Comparison of ENCODE assay signal across 1 cellular context in the genomic region with DNA sequence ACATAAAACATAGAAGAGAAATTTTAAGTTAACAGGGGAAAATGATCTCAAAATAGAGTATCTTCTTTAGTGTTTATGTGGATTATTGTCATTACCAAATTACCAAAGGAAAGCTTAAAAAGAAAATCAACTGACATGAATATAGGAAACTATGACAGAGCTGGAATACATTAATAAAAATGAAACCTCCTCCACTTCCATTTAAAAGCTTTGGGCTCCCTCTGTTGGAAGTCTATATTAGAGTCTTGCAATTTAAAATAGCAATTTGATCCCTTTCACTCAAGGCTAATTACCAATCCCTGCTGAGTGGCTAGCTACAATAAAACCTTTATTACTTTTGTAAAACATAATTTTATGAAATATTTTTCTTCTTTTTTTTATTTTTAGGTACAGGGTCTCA.
TF ChIP-seq lines count a peak whose summit lies in the region.

No MANE protein-coding gene starts in this region.

TF ChIP-seq in GM23338, 12 proteins besides CTCF, POLR2A, EP300 and RAD21 (continued from another document):
- TF ChIP-seq, protein P1, sequence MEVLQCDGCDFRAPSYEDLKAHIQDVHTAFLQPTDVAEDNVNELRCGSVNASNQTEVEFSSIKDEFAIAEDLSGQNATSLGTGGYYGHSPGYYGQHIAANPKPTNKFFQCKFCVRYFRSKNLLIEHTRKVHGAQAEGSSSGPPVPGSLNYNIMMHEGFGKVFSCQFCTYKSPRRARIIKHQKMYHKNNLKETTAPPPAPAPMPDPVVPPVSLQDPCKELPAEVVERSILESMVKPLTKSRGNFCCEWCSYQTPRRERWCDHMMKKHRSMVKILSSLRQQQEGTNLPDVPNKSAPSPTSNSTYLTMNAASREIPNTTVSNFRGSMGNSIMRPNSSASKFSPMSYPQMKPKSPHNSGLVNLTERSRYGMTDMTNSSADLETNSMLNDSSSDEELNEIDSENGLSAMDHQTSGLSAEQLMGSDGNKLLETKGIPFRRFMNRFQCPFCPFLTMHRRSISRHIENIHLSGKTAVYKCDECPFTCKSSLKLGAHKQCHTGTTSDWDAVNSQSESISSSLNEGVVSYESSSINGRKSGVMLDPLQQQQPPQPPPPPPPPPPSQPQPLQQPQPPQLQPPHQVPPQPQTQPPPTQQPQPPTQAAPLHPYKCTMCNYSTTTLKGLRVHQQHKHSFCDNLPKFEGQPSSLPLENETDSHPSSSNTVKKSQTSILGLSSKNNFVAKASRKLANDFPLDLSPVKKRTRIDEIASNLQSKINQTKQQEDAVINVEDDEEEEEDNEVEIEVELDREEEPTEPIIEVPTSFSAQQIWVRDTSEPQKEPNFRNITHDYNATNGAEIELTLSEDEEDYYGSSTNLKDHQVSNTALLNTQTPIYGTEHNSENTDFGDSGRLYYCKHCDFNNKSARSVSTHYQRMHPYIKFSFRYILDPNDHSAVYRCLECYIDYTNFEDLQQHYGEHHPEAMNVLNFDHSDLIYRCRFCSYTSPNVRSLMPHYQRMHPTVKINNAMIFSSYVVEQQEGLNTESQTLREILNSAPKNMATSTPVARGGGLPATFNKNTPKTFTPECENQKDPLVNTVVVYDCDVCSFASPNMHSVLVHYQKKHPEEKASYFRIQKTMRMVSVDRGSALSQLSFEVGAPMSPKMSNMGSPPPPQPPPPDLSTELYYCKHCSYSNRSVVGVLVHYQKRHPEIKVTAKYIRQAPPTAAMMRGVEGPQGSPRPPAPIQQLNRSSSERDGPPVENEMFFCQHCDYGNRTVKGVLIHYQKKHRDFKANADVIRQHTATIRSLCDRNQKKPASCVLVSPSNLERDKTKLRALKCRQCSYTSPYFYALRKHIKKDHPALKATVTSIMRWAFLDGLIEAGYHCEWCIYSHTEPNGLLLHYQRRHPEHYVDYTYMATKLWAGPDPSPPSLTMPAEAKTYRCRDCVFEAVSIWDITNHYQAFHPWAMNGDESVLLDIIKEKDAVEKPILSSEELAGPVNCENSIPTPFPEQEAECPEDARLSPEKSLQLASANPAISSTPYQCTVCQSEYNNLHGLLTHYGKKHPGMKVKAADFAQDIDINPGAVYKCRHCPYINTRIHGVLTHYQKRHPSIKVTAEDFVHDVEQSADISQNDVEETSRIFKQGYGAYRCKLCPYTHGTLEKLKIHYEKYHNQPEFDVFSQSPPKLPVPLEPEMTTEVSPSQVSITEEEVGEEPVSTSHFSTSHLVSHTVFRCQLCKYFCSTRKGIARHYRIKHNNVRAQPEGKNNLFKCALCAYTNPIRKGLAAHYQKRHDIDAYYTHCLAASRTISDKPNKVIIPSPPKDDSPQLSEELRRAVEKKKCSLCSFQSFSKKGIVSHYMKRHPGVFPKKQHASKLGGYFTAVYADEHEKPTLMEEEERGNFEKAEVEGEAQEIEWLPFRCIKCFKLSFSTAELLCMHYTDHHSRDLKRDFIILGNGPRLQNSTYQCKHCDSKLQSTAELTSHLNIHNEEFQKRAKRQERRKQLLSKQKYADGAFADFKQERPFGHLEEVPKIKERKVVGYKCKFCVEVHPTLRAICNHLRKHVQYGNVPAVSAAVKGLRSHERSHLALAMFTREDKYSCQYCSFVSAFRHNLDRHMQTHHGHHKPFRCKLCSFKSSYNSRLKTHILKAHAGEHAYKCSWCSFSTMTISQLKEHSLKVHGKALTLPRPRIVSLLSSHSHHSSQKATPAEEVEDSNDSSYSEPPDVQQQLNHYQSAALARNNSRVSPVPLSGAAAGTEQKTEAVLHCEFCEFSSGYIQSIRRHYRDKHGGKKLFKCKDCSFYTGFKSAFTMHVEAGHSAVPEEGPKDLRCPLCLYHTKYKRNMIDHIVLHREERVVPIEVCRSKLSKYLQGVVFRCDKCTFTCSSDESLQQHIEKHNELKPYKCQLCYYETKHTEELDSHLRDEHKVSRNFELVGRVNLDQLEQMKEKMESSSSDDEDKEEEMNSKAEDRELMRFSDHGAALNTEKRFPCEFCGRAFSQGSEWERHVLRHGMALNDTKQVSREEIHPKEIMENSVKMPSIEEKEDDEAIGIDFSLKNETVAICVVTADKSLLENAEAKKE (CRISPR knock-in tag; IDR thresholded peaks at IDR 0.05), result no peak
- TF ChIP-seq ZNF114 (CRISPR knock-in tag; IDR thresholded peaks at IDR 0.05) (no peak), CREB1 (CRISPR knock-in tag; IDR thresholded peaks at IDR 0.05; ENCODE audit: low read depth) (no peak), EZH2 (IDR thresholded peaks at IDR 0.05; ENCODE audit: low read depth, unreplicated experiment) (no peak), JUNB (IDR thresholded peaks at IDR 0.05; ENCODE audit: unreplicated experiment) (no peak)
